ENCODE assay signal across 9 cellular contexts in genomic region chr9:130680836-130681768, GRCh38. TPM values are rescaled to one million over a fixed set of nuclear protein-coding genes. Genes with fewer than 3 reads are reported as not detected.
DNase-seq lines count a peak whose midpoint lies in the region; TF ChIP-seq lines count a peak whose summit lies in the region.
"Had no signal": no experiment of that assay in that cellular context is flagged by ENCODE, and none has a peak within 500 bp of the region (broad histone marks: within the 10 kb centered on the region; RNA-seq: fewer than 3 reads in every experiment).

No MANE protein-coding gene starts in this region.

- H3K9ac ChIP-seq in endocrine pancreas (ENCODE audit: control insufficient read depth, insufficient read depth, low read length) = peak overlapping the region; percentile 60

- peak overlapping the region; percentile 57 to 95 (median 66) for H3K4me3 Mint-ChIP-seq in CD4-positive, alpha-beta memory T cell

- peak overlapping the region in 1 of 2 donors; percentile 81 for H3K4me3 ChIP-seq in CD4-positive, alpha-beta memory T cell (ENCODE audit: low read length in 2 of 2)
- H3K4me3 ChIP-seq in endocrine pancreas (ENCODE audit: control insufficient read depth, insufficient read depth, low read length) = no peak overlapping the region

- H3K4me1 ChIP-seq in CD4-positive, alpha-beta memory T cell (ENCODE audit: insufficient read depth, low read length) = peaks cover 9% of the 10 kb centered on the region
- H3K4me1 ChIP-seq in endocrine pancreas (ENCODE audit: control insufficient read depth, insufficient read depth, low read length) = no peaks in the 10 kb centered on the region

- CTCF ChIA-PET in CD4-positive, alpha-beta memory T cell (lab: Charles Lee; ENCODE audit: partially characterized antibody) = interaction anchor here (0.6 to 9.4 kb wide), 4 partner anchors 7 to 219 kb away, joined by 3 to 171 read pairs (median 14); partner anchors contain the start of gene EXOSC2
- CTCF ChIA-PET in HEK293T (lab: Yijun Ruan, JAX) = interaction anchor here (1.1 kb wide), 1 partner anchor 234 kb away, joined by 3 read pairs; no protein-coding TSS in a partner anchor

- peaks cover 0 to 9% of the 10 kb centered on the region in 2 donors for H3K27me3 Mint-ChIP-seq in CD4-positive, alpha-beta memory T cell

- H3K27ac ChIP-seq in CD4-positive, alpha-beta memory T cell (ENCODE audit: low read depth, low read length) = peak overlapping the region; percentile 28

- H3K27me3 ChIP-seq in CD4-positive, alpha-beta memory T cell (ENCODE audit: insufficient read depth, low read length) = no peaks in the 10 kb centered on the region
- no peaks in the 10 kb centered on the region for H3K27me3 ChIP-seq in endocrine pancreas (ENCODE audit: control insufficient read depth, insufficient read depth, low read length)

- H3K9me3 Mint-ChIP-seq in CD4-positive, alpha-beta memory T cell = peaks cover 0 to 3% (median 0%) of the 10 kb centered on the region in 8 donors

- peak; percentile 48 to 69 (median 50) for DNase-seq in CD4-positive, alpha-beta memory T cell
- DNase-seq in HEK293T (ENCODE audit: extremely low spot score) (peak; percentile 86), NCI-H82 (lab: John Stamatoyannopoulos, UW) (peak; percentile 87), midbrain (lab: John Stamatoyannopoulos, UW) (peak; percentile 8), OCI-M2 (lab: John Stamatoyannopoulos, UW; ENCODE audit: unreplicated experiment) (no peak)
- DNase-seq in activated CD8-positive, alpha-beta memory T cell treated with anti-CD3 and anti-CD28 coated beads for 4 hours (ENCODE audit: low read depth in 2 of 2) = peak; percentile 29 to 41
- DNase-seq in stimulated activated CD8-positive, alpha-beta memory T cell treated with anti-CD3 and anti-CD28 coated beads, Interleukin-4, amount 100 ng/mL, for 24 hours (ENCODE audit: low read depth) = peak; percentile 61

- peaks cover 0 to 2% of the 10 kb centered on the region in 2 donors for H3K36me3 Mint-ChIP-seq in CD4-positive, alpha-beta memory T cell

- intact Hi-C loops in CD4-positive, alpha-beta memory T cell (cut with micrococcal nuclease) = loop anchor here (10.0 kb wide), 1 partner anchor 436 kb away; no protein-coding TSS in a partner anchor

- no peaks in the 10 kb centered on the region for H3K36me3 ChIP-seq in CD4-positive, alpha-beta memory T cell (ENCODE audit: insufficient read depth, low read length)
- no peaks in the 10 kb centered on the region for H3K36me3 ChIP-seq in endocrine pancreas (ENCODE audit: control insufficient read depth, insufficient read depth, low read length)

- H3K4me1 Mint-ChIP-seq in CD4-positive, alpha-beta memory T cell = peaks cover 2 to 15% (median 6%) of the 10 kb centered on the region in 4 donors

- H3K9me3 ChIP-seq in CD4-positive, alpha-beta memory T cell (ENCODE audit: control insufficient read depth in 1 of 2, low read length in 2 of 2) = no peaks in the 10 kb centered on the region
- no peaks in the 10 kb centered on the region for H3K9me3 ChIP-seq in endocrine pancreas (ENCODE audit: control insufficient read depth, low read length)

- no peak overlapping the region for H3K27ac Mint-ChIP-seq in CD4-positive, alpha-beta memory T cell

- POLR2A ChIA-PET in CD4-positive, alpha-beta memory T cell (lab: Charles Lee; ENCODE audit: partially characterized antibody) = interaction anchor here (1.5 to 2.2 kb wide), 2 partner anchors 12 to 220 kb away, joined by 4 to 13 read pairs; partner anchors contain the start of gene EXOSC2
- POLR2A ChIA-PET in HEK293T (lab: Yijun Ruan, JAX) = no interaction called here

TF ChIP-seq in HEK293T, 16 proteins besides CTCF, POLR2A, EP300 and RAD21:
- no peak for TF ChIP-seq FOXA1 (IDR thresholded peaks at IDR 0.05)
- peak; percentile 90 for TF ChIP-seq L3MBTL2 (conservative IDR thresholded peaks at IDR 0.05)
- TF ChIP-seq TARDBP (IDR thresholded peaks at IDR 0.05) = no peak
- TF ChIP-seq CTBP1 (IDR thresholded peaks at IDR 0.05; ENCODE audit: borderline replicate concordance) = no peak

RNA-seq across cellular contexts. Expression of gene EXOSC2, which starts 12.5 kb away (rescaled TPM):
- total RNA-seq in CD4-positive, alpha-beta memory T cell = 10 to 100 TPM; 53.9 to 60.8 TPM
- polyA plus RNA-seq in CD4-positive, alpha-beta memory T cell = 10 to 100 TPM; 22.6 to 25.3 TPM

RNA-seq across cellular contexts. Expression of gene PRDM12, which starts 16.7 kb away (rescaled TPM):
- not detected for total RNA-seq in CD4-positive, alpha-beta memory T cell
- under 1 TPM in 1 of 2 donors, not detected in 1; 0.11 TPM for polyA plus RNA-seq in CD4-positive, alpha-beta memory T cell
- total RNA-seq: T-helper 1 cell treated with Interleukin-12 subunit alpha and Interleukin-12 subunit beta and Interleukin-4 antibody, amounts not matched to agents 30 ng/mL and 1 ng/mL, for 36 hours had no signal
